In the genomic region with DNA sequence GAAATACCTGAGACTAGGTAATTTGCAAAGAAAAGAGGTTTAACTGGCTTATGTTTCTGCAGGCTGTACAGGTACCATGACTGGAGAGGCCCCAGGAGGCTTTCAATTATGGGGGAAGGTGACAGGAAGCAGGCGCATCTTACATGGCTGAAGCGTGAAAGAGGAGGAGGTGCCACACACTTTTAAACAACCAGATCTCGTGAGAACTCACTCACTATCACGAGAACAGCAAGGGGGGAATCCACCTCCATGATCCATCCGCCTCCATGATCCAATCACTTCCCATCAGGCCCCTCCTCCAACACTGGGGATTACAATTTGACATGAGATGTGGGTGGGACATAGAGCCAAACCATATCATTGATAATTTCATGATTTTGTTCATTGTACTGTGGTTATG, we compare ENCODE assay signal across 4 cellular contexts.
A peak's percentile ranks its signal among the peaks of the same experiment; 100 is the strongest.
TF ChIP-seq lines count a peak whose summit lies in the region.

No MANE protein-coding gene starts in this region.

TF ChIP-seq in A549, 52 proteins besides CTCF, POLR2A, EP300 and RAD21:
- TF ChIP-seq NPAS2 (CRISPR knock-in tag; IDR thresholded peaks at IDR 0.05; ENCODE audit: borderline replicate concordance): no peak
- no peak for TF ChIP-seq JUN (IDR thresholded peaks at IDR 0.05)
- no peak for TF ChIP-seq EHMT2 (IDR thresholded peaks at IDR 0.05; ENCODE audit: low read depth)
- no peak for TF ChIP-seq RARB (CRISPR knock-in tag; IDR thresholded peaks at IDR 0.05)
- TF ChIP-seq, protein P1, sequence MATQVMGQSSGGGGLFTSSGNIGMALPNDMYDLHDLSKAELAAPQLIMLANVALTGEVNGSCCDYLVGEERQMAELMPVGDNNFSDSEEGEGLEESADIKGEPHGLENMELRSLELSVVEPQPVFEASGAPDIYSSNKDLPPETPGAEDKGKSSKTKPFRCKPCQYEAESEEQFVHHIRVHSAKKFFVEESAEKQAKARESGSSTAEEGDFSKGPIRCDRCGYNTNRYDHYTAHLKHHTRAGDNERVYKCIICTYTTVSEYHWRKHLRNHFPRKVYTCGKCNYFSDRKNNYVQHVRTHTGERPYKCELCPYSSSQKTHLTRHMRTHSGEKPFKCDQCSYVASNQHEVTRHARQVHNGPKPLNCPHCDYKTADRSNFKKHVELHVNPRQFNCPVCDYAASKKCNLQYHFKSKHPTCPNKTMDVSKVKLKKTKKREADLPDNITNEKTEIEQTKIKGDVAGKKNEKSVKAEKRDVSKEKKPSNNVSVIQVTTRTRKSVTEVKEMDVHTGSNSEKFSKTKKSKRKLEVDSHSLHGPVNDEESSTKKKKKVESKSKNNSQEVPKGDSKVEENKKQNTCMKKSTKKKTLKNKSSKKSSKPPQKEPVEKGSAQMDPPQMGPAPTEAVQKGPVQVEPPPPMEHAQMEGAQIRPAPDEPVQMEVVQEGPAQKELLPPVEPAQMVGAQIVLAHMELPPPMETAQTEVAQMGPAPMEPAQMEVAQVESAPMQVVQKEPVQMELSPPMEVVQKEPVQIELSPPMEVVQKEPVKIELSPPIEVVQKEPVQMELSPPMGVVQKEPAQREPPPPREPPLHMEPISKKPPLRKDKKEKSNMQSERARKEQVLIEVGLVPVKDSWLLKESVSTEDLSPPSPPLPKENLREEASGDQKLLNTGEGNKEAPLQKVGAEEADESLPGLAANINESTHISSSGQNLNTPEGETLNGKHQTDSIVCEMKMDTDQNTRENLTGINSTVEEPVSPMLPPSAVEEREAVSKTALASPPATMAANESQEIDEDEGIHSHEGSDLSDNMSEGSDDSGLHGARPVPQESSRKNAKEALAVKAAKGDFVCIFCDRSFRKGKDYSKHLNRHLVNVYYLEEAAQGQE (IDR thresholded peaks at IDR 0.05): peak; percentile 40; the same call in 1 of the 2 replicates
- peak; percentile 76 for TF ChIP-seq CHD2 (IDR thresholded peaks at IDR 0.05; ENCODE audit: low read length, partially characterized antibody)
- TF ChIP-seq ZNF302 (CRISPR knock-in tag; IDR thresholded peaks at IDR 0.05): no peak

TF ChIP-seq in GM23338, 12 proteins besides CTCF, POLR2A, EP300 and RAD21 (continues in another document):
- no peak for TF ChIP-seq CREB1 (CRISPR knock-in tag; IDR thresholded peaks at IDR 0.05; ENCODE audit: low read depth)
- TF ChIP-seq STAT1 (IDR thresholded peaks at IDR 0.05; ENCODE audit: unreplicated experiment): no peak
- no peak for TF ChIP-seq JUNB (IDR thresholded peaks at IDR 0.05; ENCODE audit: unreplicated experiment)
- TF ChIP-seq NANOG (IDR thresholded peaks at IDR 0.05; ENCODE audit: borderline replicate concordance): no peak
- TF ChIP-seq ZNF114 (CRISPR knock-in tag; IDR thresholded peaks at IDR 0.05): no peak
- no peak for TF ChIP-seq EZH2 (IDR thresholded peaks at IDR 0.05; ENCODE audit: low read depth, unreplicated experiment)

TF ChIP-seq in K562, 482 proteins besides CTCF, POLR2A, EP300 and RAD21:
- TF ChIP-seq RBM25 (IDR thresholded peaks at IDR 0.05; ENCODE audit: low read depth, low read length, severe bottlenecking): peak; percentile 37
- no peak for TF ChIP-seq NBN (IDR thresholded peaks at IDR 0.05; ENCODE audit: low read depth)
- TF ChIP-seq COPS2 (conservative IDR thresholded peaks at IDR 0.05): no peak
- TF ChIP-seq CHD2 (IDR thresholded peaks at IDR 0.05; ENCODE audit: low read depth, low read length): peak; percentile 90
- TF ChIP-seq ZNF3 (CRISPR knock-in tag; IDR thresholded peaks at IDR 0.05): no peak
- TF ChIP-seq, protein P2, sequence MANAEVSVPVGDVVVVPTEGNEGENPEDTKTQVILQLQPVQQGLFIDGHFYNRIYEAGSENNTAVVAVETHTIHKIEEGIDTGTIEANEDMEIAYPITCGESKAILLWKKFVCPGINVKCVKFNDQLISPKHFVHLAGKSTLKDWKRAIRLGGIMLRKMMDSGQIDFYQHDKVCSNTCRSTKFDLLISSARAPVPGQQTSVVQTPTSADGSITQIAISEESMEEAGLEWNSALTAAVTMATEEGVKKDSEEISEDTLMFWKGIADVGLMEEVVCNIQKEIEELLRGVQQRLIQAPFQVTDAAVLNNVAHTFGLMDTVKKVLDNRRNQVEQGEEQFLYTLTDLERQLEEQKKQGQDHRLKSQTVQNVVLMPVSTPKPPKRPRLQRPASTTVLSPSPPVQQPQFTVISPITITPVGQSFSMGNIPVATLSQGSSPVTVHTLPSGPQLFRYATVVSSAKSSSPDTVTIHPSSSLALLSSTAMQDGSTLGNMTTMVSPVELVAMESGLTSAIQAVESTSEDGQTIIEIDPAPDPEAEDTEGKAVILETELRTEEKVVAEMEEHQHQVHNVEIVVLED (CRISPR knock-in tag; IDR thresholded peaks at IDR 0.05): no peak
- no peak for TF ChIP-seq SRSF7 (optimal IDR thresholded peaks at IDR 0.05; ENCODE audit: low read depth, low read length)

TF ChIP-seq in neural cell, 6 proteins besides CTCF, POLR2A, EP300 and RAD21:
- TF ChIP-seq TAF1 (IDR thresholded peaks at IDR 0.05; ENCODE audit: low read depth) (no peak), SMC3 (conservative IDR thresholded peaks at IDR 0.05; ENCODE audit: poor library complexity) (no peak), POLR2AphosphoS5 (IDR thresholded peaks at IDR 0.05) (no peak), EZH2 (IDR thresholded peaks at IDR 0.05; ENCODE audit: borderline replicate concordance, insufficient read depth, low read length, poor library complexity, severe bottlenecking) (no peak), MXI1 (conservative IDR thresholded peaks at IDR 0.05; ENCODE audit: poor library complexity, severe bottlenecking) (no peak)
- TF ChIP-seq, protein P1 (IDR thresholded peaks at IDR 0.05; ENCODE audit: borderline replicate concordance): no peak
